Comparison of ENCODE assay signal across 8 cellular contexts in genomic region chr18:79528846-79529245, GRCh38.
DNase-seq lines count a peak whose midpoint lies in the region; ATAC-seq and TF ChIP-seq lines count a peak whose summit lies in the region.

No MANE protein-coding gene starts in this region.

- TF ChIP-seq CTCF in LNCAP (IDR thresholded peaks at IDR 0.05) (peak; percentile 98), ascending aorta (IDR thresholded peaks at IDR 0.05) (peak; percentile 76 to 92 (median 80))

- ATAC-seq in GM18517 (IDR thresholded peaks at IDR 0.05; ENCODE audit: unreplicated experiment): no peak

- no peaks in the 10 kb centered on the region for H3K9me3 ChIP-seq in ascending aorta

- H3K27me3 ChIP-seq in ascending aorta: no peaks in the 10 kb centered on the region

- H3K36me3 ChIP-seq in ascending aorta: peaks cover 12 to 19% of the 10 kb centered on the region in 2 donors

- intact Hi-C loops in ascending aorta (cut with DNase I): loop anchor here (1.0 to 2.0 kb wide), 2 partner anchors 116 to 148 kb away; no protein-coding TSS in a partner anchor

- DNase-seq in NCI-H2107 treated with DMSO at 0.1 percent for 48 hours (lab: John Stamatoyannopoulos, UW; ENCODE audit: unreplicated experiment) (peak; percentile 34), NCI-H2107 (lab: John Stamatoyannopoulos, UW) (no peak), T-helper 1 cell (peak in 4 of 5 donors; percentile 58 to 71 (median 62)), ascending aorta (ENCODE audit: low spot score in 2 of 2) (peak in 1 of 2 donors; percentile 82), hepatic stellate cell (ENCODE audit: low spot score) (peak; percentile 85), smooth muscle cell of the brain vasculature (ENCODE audit: low read depth, low spot score) (peak; percentile 31)

- no peak overlapping the region for H3K27ac ChIP-seq in ascending aorta

- H3K4me1 ChIP-seq in ascending aorta: peaks cover 5 to 13% of the 10 kb centered on the region in 2 donors

- H3K4me3 ChIP-seq in ascending aorta: no peak overlapping the region
